Comparison of ENCODE assay signal across 8 cellular contexts in the genomic region with DNA sequence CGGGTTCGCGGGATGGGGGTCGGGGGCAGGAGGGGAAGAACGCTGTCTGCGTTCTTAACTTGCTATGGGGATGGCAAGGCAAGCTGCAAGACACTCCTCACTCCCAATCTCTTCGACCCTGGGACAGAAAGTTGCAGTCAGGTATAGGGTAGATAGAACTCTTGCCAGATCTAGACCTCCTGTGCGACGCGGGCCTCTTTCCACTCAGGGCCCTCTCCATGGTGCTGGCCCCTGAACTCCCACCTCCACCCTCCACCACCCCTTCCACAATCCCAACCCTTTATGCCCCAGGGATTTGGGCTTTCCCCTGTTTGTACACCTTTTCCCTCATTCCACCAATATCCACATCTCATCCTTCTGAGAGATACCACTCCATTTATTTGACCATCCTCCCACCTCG. TPM values are rescaled to one million over a fixed set of nuclear protein-coding genes. Genes with fewer than 3 reads are reported as not detected.
A peak's percentile ranks its signal among the peaks of the same experiment; 100 is the strongest.
DNase-seq lines count a peak whose midpoint lies in the region; ATAC-seq and TF ChIP-seq lines count a peak whose summit lies in the region.

No MANE protein-coding gene starts in this region.

- peak overlapping the region; percentile 78 for H3K4me3 ChIP-seq in HL-60 (replicated peaks; ENCODE audit: insufficient read depth, low read length)
- H3K4me3 ChIP-seq in iPS DF 6.9 (ENCODE audit: low read length): peak overlapping the region; percentile 52; the same call in 1 of the 2 replicates

- peaks cover 18% of the 10 kb centered on the region for H3K36me3 Mint-ChIP-seq in activated CD8-positive, alpha-beta T cell treated with anti-CD3 and anti-CD28 coated beads for 36 hours (ENCODE audit: low read depth)
- H3K36me3 Mint-ChIP-seq in stimulated activated naive B cell treated with anti-CD40 and anti-IgM and Interleukin-4, amounts not matched to agents 10 μg/mL and 1 μg/mL and 100 μg/mL, for 72 hours: peaks cover 16 to 35% of the 10 kb centered on the region in 2 donors

- no peaks in the 10 kb centered on the region for H3K36me3 ChIP-seq in iPS DF 6.9 (ENCODE audit: control insufficient read depth, insufficient read depth, low read length)

- H3K4me1 Mint-ChIP-seq in activated CD8-positive, alpha-beta T cell treated with anti-CD3 and anti-CD28 coated beads for 36 hours (ENCODE audit: low read depth): peaks cover 25% of the 10 kb centered on the region
- peaks cover 28 to 43% of the 10 kb centered on the region in 2 donors for H3K4me1 Mint-ChIP-seq in stimulated activated naive B cell treated with anti-CD40 and anti-IgM and Interleukin-4, amounts not matched to agents 10 μg/mL and 1 μg/mL and 100 μg/mL, for 72 hours

- no peaks in the 10 kb centered on the region for H3K9me3 ChIP-seq in iPS DF 6.9 (ENCODE audit: control insufficient read depth, insufficient read depth, low read length)

- no peak for DNase-seq in HL-60 (ENCODE audit: low read depth in 1 of 2, low spot score in 1 of 2)
- peak; percentile 33 for DNase-seq in activated CD8-positive, alpha-beta T cell treated with anti-CD3 and anti-CD28 coated beads for 36 hours
- no peak for DNase-seq in iPS DF 6.9 (ENCODE audit: low read depth, low spot score)
- DNase-seq in stimulated activated naive B cell treated with anti-CD40 and anti-IgM and Interleukin-4, amounts not matched to agents 10 μg/mL and 1 μg/mL and 100 μg/mL, for 72 hours: no peak
- DNase-seq in SW 1271 (lab: John Stamatoyannopoulos, UW): no peak

- H3K27ac Mint-ChIP-seq in activated CD8-positive, alpha-beta T cell treated with anti-CD3 and anti-CD28 coated beads for 36 hours: peak overlapping the region; percentile 87
- H3K27ac Mint-ChIP-seq in stimulated activated naive B cell treated with anti-CD40 and anti-IgM and Interleukin-4, amounts not matched to agents 10 μg/mL and 1 μg/mL and 100 μg/mL, for 72 hours: peak overlapping the region; percentile 91

- ATAC-seq in activated CD8-positive, alpha-beta T cell treated with anti-CD3 and anti-CD28 coated beads for 36 hours: no peak
- no peak for ATAC-seq in stimulated activated naive B cell treated with anti-CD40 and anti-IgM and Interleukin-4, amounts not matched to agents 10 μg/mL and 1 μg/mL and 100 μg/mL, for 72 hours (replicated peaks)
- no peak for ATAC-seq in HG02571 (IDR thresholded peaks at IDR 0.05; ENCODE audit: unreplicated experiment)
- ATAC-seq in GM19395 (IDR thresholded peaks at IDR 0.05; ENCODE audit: unreplicated experiment): no peak
- ATAC-seq in GM18502 (IDR thresholded peaks at IDR 0.05; ENCODE audit: poor library complexity, unreplicated experiment): no peak

- POLR2A ChIA-PET in activated CD8-positive, alpha-beta T cell treated with anti-CD3 and anti-CD28 coated beads for 36 hours (lab: Charles Lee): no interaction called here

- no peaks in the 10 kb centered on the region for H3K27me3 Mint-ChIP-seq in activated CD8-positive, alpha-beta T cell treated with anti-CD3 and anti-CD28 coated beads for 36 hours
- H3K27me3 Mint-ChIP-seq in stimulated activated naive B cell treated with anti-CD40 and anti-IgM and Interleukin-4, amounts not matched to agents 10 μg/mL and 1 μg/mL and 100 μg/mL, for 72 hours: no peaks in the 10 kb centered on the region

- TF ChIP-seq CTCF in HL-60 (IDR thresholded peaks at IDR 0.05; ENCODE audit: insufficient read depth, low read length): no peak
- no peak for TF ChIP-seq CTCF in activated CD8-positive, alpha-beta T cell treated with anti-CD3 and anti-CD28 coated beads for 36 hours (IDR thresholded peaks at IDR 0.05)

- H3K4me3 Mint-ChIP-seq in activated CD8-positive, alpha-beta T cell treated with anti-CD3 and anti-CD28 coated beads for 36 hours: peak overlapping the region; percentile 98
- H3K4me3 Mint-ChIP-seq in stimulated activated naive B cell treated with anti-CD40 and anti-IgM and Interleukin-4, amounts not matched to agents 10 μg/mL and 1 μg/mL and 100 μg/mL, for 72 hours: peak overlapping the region; percentile 86 to 92

- no CpG with 5 or more reads among the region's 11 CpGs for WGBS in iPS DF 6.9 (ENCODE audit: insufficient coverage, insufficient read length)

- intact Hi-C loops in activated CD8-positive, alpha-beta T cell treated with anti-CD3 and anti-CD28 coated beads for 36 hours (cut with micrococcal nuclease): loop anchor here (2.0 to 5.0 kb wide), 2 partner anchors 34 to 42 kb away; a partner anchor contains a TSS

- H3K9me3 Mint-ChIP-seq in activated CD8-positive, alpha-beta T cell treated with anti-CD3 and anti-CD28 coated beads for 36 hours: no peaks in the 10 kb centered on the region
- no peaks in the 10 kb centered on the region for H3K9me3 Mint-ChIP-seq in stimulated activated naive B cell treated with anti-CD40 and anti-IgM and Interleukin-4, amounts not matched to agents 10 μg/mL and 1 μg/mL and 100 μg/mL, for 72 hours

- no peaks in the 10 kb centered on the region for H3K27me3 ChIP-seq in HL-60 (ENCODE audit: insufficient read depth, poor library complexity, severe bottlenecking)
- no peaks in the 10 kb centered on the region for H3K27me3 ChIP-seq in iPS DF 6.9 (ENCODE audit: control insufficient read depth, insufficient read depth, low read length)

- H3K4me1 ChIP-seq in iPS DF 6.9 (ENCODE audit: control insufficient read depth, insufficient read depth, low read length): peaks cover 2% of the 10 kb centered on the region; the same call in 1 of the 2 replicates

- CTCF ChIA-PET in activated CD8-positive, alpha-beta T cell treated with anti-CD3 and anti-CD28 coated beads for 36 hours (lab: Charles Lee): interaction anchor here (1.4 kb wide), 1 partner anchor 239 kb away, joined by 3 read pairs; no protein-coding TSS in a partner anchor

- H3K27ac ChIP-seq in HL-60 (replicated peaks) (no peak overlapping the region), iPS DF 6.9 (ENCODE audit: low read length) (no peak overlapping the region)

RNA-seq across cellular contexts. Expression of a gene that starts 0.8 kb away (rescaled TPM):
- total RNA-seq in activated CD8-positive, alpha-beta T cell treated with anti-CD3 and anti-CD28 coated beads for 36 hours: 10 to 100 TPM; 58.7 to 60.2 TPM

RNA-seq across cellular contexts. Expression of a gene that starts 3.2 kb away (rescaled TPM):
- 10 to 100 TPM; 23.4 to 27.4 TPM for total RNA-seq in activated CD8-positive, alpha-beta T cell treated with anti-CD3 and anti-CD28 coated beads for 36 hours

RNA-seq across cellular contexts. Expression of a gene that starts 4.9 kb away (rescaled TPM):
- under 1 TPM; 0.41 to 0.54 TPM for total RNA-seq in activated CD8-positive, alpha-beta T cell treated with anti-CD3 and anti-CD28 coated beads for 36 hours

RNA-seq across cellular contexts. Expression of a gene that starts 33.2 kb away (rescaled TPM):
- 10 to 100 TPM; 23.3 to 31.3 TPM for total RNA-seq in activated CD8-positive, alpha-beta T cell treated with anti-CD3 and anti-CD28 coated beads for 36 hours

RNA-seq across cellular contexts. Expression of a gene that starts 35.7 kb away (rescaled TPM):
- total RNA-seq in activated CD8-positive, alpha-beta T cell treated with anti-CD3 and anti-CD28 coated beads for 36 hours: 10 to 100 TPM; 79.3 to 87.9 TPM
